8 cellular contexts compared by ENCODE assay signal in genomic region chr2:28395334-28396061, GRCh38. TPM values are rescaled to one million over a fixed set of nuclear protein-coding genes. Genes with fewer than 3 reads are reported as not detected.
DNase-seq lines count a peak whose midpoint lies in the region; ATAC-seq and TF ChIP-seq lines count a peak whose summit lies in the region.

No MANE protein-coding gene starts in this region.

- H3K9me3 ChIP-seq in MG63, result no peaks in the 10 kb centered on the region

- ATAC-seq in activated CD8-positive, alpha-beta T cell treated with anti-CD3 and anti-CD28 coated beads for 36 hours, result no peak
- ATAC-seq in HG02981 (IDR thresholded peaks at IDR 0.05; ENCODE audit: unreplicated experiment), result no peak

- H3K27ac Mint-ChIP-seq in activated T-cell treated with anti-CD3 and anti-CD28 coated beads, Interleukin-2, amount 50 U/mL, for 24 hours, result no peak overlapping the region
- no peak overlapping the region for H3K27ac Mint-ChIP-seq in activated CD8-positive, alpha-beta T cell treated with anti-CD3 and anti-CD28 coated beads for 36 hours

- H3K36me3 ChIP-seq in MG63, result peaks cover 60% of the 10 kb centered on the region

- H3K36me3 Mint-ChIP-seq in activated T-cell treated with anti-CD3 and anti-CD28 coated beads, Interleukin-2, amount 50 U/mL, for 24 hours (ENCODE audit: low read depth), result peaks cover 8% of the 10 kb centered on the region
- peaks cover 33% of the 10 kb centered on the region for H3K36me3 Mint-ChIP-seq in activated CD8-positive, alpha-beta T cell treated with anti-CD3 and anti-CD28 coated beads for 36 hours (ENCODE audit: low read depth)

- intact Hi-C loops in activated CD8-positive, alpha-beta T cell treated with anti-CD3 and anti-CD28 coated beads for 36 hours (cut with micrococcal nuclease), result loop anchor here (10.0 kb wide), 1 partner anchor 681 kb away; no protein-coding TSS in a partner anchor

- no peak overlapping the region for H3K4me3 Mint-ChIP-seq in activated T-cell treated with anti-CD3 and anti-CD28 coated beads, Interleukin-2, amount 50 U/mL, for 24 hours
- no peak overlapping the region for H3K4me3 Mint-ChIP-seq in activated CD8-positive, alpha-beta T cell treated with anti-CD3 and anti-CD28 coated beads for 36 hours

- H3K27me3 Mint-ChIP-seq in activated T-cell treated with anti-CD3 and anti-CD28 coated beads, Interleukin-2, amount 50 U/mL, for 24 hours, result no peaks in the 10 kb centered on the region
- no peaks in the 10 kb centered on the region for H3K27me3 Mint-ChIP-seq in activated CD8-positive, alpha-beta T cell treated with anti-CD3 and anti-CD28 coated beads for 36 hours

- DNase-seq in AG04449 (ENCODE audit: low read depth, low spot score), result no peak
- peak; percentile 54 for DNase-seq in MG63
- peak; percentile 56 for DNase-seq in cerebellar cortex (ENCODE audit: low spot score)
- peak; percentile 59 for DNase-seq in lung microvascular endothelial cell (ENCODE audit: low read depth in 2 of 2)
- DNase-seq in SHP77 treated with DMSO at 0.1 percent for 48 hours (lab: John Stamatoyannopoulos, UW), result no peak
- no peak for DNase-seq in activated T-cell treated with anti-CD3 and anti-CD28 coated beads, Interleukin-2, amount 50 U/mL, for 24 hours
- no peak for DNase-seq in activated CD8-positive, alpha-beta T cell treated with anti-CD3 and anti-CD28 coated beads for 36 hours

- POLR2A ChIA-PET in AG04449 (lab: Yijun Ruan, JAX), result interaction anchor here (0.5 to 2.5 kb wide), 5 partner anchors 210 to 667 kb away, joined by 3 to 8 read pairs (median 3); no protein-coding TSS in a partner anchor
- POLR2A ChIA-PET in activated CD8-positive, alpha-beta T cell treated with anti-CD3 and anti-CD28 coated beads for 36 hours (lab: Charles Lee), result interaction anchor here (0.7 to 1.4 kb wide), 5 partner anchors 7 to 29 kb away, joined by 3 to 5 read pairs (median 4); no protein-coding TSS in a partner anchor

- H3K27me3 ChIP-seq in MG63, result no peaks in the 10 kb centered on the region

- H3K4me1 Mint-ChIP-seq in activated T-cell treated with anti-CD3 and anti-CD28 coated beads, Interleukin-2, amount 50 U/mL, for 24 hours (ENCODE audit: low read depth), result peaks cover 41% of the 10 kb centered on the region
- peaks cover 34% of the 10 kb centered on the region for H3K4me1 Mint-ChIP-seq in activated CD8-positive, alpha-beta T cell treated with anti-CD3 and anti-CD28 coated beads for 36 hours (ENCODE audit: low read depth)

- H3K9me3 Mint-ChIP-seq in activated T-cell treated with anti-CD3 and anti-CD28 coated beads, Interleukin-2, amount 50 U/mL, for 24 hours, result no peaks in the 10 kb centered on the region
- no peaks in the 10 kb centered on the region for H3K9me3 Mint-ChIP-seq in activated CD8-positive, alpha-beta T cell treated with anti-CD3 and anti-CD28 coated beads for 36 hours

- no peak for TF ChIP-seq CTCF in AG04449 (IDR thresholded peaks at IDR 0.05; ENCODE audit: insufficient read depth, low read length, missing control alignments)
- TF ChIP-seq CTCF in activated CD8-positive, alpha-beta T cell treated with anti-CD3 and anti-CD28 coated beads for 36 hours (IDR thresholded peaks at IDR 0.05), result no peak

- peak overlapping the region; percentile 91 for H3K4me3 ChIP-seq in AG04449 (ENCODE audit: low read depth, low read length)
- H3K4me3 ChIP-seq in MG63, result peak overlapping the region; percentile 92

- CTCF ChIA-PET in AG04449 (lab: Yijun Ruan, JAX), result interaction anchor here (0.6 to 2.1 kb wide), 6 partner anchors 21 to 711 kb away, joined by 3 to 6 read pairs (median 4); no protein-coding TSS in a partner anchor
- CTCF ChIA-PET in activated CD8-positive, alpha-beta T cell treated with anti-CD3 and anti-CD28 coated beads for 36 hours (lab: Charles Lee), result interaction anchor here (1.4 kb wide), 1 partner anchor 14 kb away, joined by 3 read pairs; no protein-coding TSS in a partner anchor

RNA-seq across cellular contexts. Expression of gene FOSL2, which starts 2.8 kb away (rescaled TPM):
- 32.7 and 46.9 TPM in 2 replicates for total RNA-seq in MG63 (2014; rRNA removed; shearing (Covaris generic); ENCODE audit: low replicate concordance)
- 19.0 and 54.8 TPM in 2 replicates for total RNA-seq in lung microvascular endothelial cell
- 100 to 1,000 TPM; 114 to 119 TPM for total RNA-seq in activated CD8-positive, alpha-beta T cell treated with anti-CD3 and anti-CD28 coated beads for 36 hours

Comparison
In these comparisons a context has a peak if more than half of its experiments do, and no peak if none do; other contexts are left out.
1. DNase-seq: peak in MG63 (single experiment), cerebellar cortex (single experiment) and lung microvascular endothelial cell (2 of 2); none in AG04449 (single experiment), SHP77 treated with DMSO at 0.1 percent for 48 hours (single experiment), activated T-cell treated with anti-CD3 and anti-CD28 coated beads, Interleukin-2, amount 50 U/mL, for 24 hours (single experiment) and activated CD8-positive, alpha-beta T cell treated with anti-CD3 and anti-CD28 coated beads for 36 hours (single experiment).